ENCODE assay signal across 17 cellular contexts in genomic region chr15:36921484-36922091, GRCh38.
"Had no signal": no experiment of that assay in that cellular context is flagged by ENCODE, and none has a peak within 500 bp of the region (broad histone marks: within the 10 kb centered on the region; RNA-seq: fewer than 3 reads in every experiment).

No MANE protein-coding gene starts in this region.

- H3K27me3 ChIP-seq: colonic mucosa, gastroesophageal sphincter, hepatocyte, thyroid gland had no signal

- H3K4me3 Mint-ChIP-seq: activated CD4-positive, alpha-beta memory T cell treated with anti-CD3 and anti-CD28 coated beads for 36 hours; activated naive CD8-positive, alpha-beta T cell treated with anti-CD3 and anti-CD28 coated beads for 36 hours; activated T-cell treated with anti-CD3 and anti-CD28 coated beads, Interleukin-2, amount 50 U/mL, for 4 hours; natural killer cell had no signal

- ATAC-seq: activated T-cell treated with anti-CD3 and anti-CD28 coated beads, Interleukin-2, amount 50 U/mL, for 4 hours; gastroesophageal sphincter; mucosa of descending colon; natural killer cell; psoas muscle had no signal

- H3K4me1 ChIP-seq: colonic mucosa, psoas muscle, thyroid gland had no signal

- H3K4me1 Mint-ChIP-seq: activated naive CD8-positive, alpha-beta T cell treated with anti-CD3 and anti-CD28 coated beads for 36 hours; natural killer cell had no signal

- H3K27ac ChIP-seq: colonic mucosa, gastroesophageal sphincter, hepatocyte, psoas muscle, skin epidermis, thyroid gland had no signal

- DNase-seq: activated CD4-positive, alpha-beta memory T cell treated with anti-CD3 and anti-CD28 coated beads for 36 hours; activated CD4-positive, alpha-beta T cell treated with anti-CD3 and anti-CD28 coated beads for 1 hour; activated effector memory CD4-positive, alpha-beta T cell treated with anti-CD3 and anti-CD28 coated beads, Interleukin-2, amount 50 U/mL, for 16 hours; activated naive CD8-positive, alpha-beta T cell treated with anti-CD3 and anti-CD28 coated beads for 36 hours; activated T-cell treated with anti-CD3 and anti-CD28 coated beads, Interleukin-2, amount 50 U/mL, for 4 hours; anterior cingulate cortex; colonic mucosa; effector CD4-positive, alpha-beta T cell; mucosa of descending colon; natural killer cell; occipital lobe; psoas muscle; T1000; thyroid gland had no signal

- H3K9me3 Mint-ChIP-seq: activated CD4-positive, alpha-beta memory T cell treated with anti-CD3 and anti-CD28 coated beads for 36 hours; activated naive CD8-positive, alpha-beta T cell treated with anti-CD3 and anti-CD28 coated beads for 36 hours; activated T-cell treated with anti-CD3 and anti-CD28 coated beads, Interleukin-2, amount 50 U/mL, for 4 hours had no signal

- H3K27me3 Mint-ChIP-seq: activated CD4-positive, alpha-beta memory T cell treated with anti-CD3 and anti-CD28 coated beads for 36 hours had no signal

- H3K36me3 Mint-ChIP-seq: activated CD4-positive, alpha-beta memory T cell treated with anti-CD3 and anti-CD28 coated beads for 36 hours; activated naive CD8-positive, alpha-beta T cell treated with anti-CD3 and anti-CD28 coated beads for 36 hours; natural killer cell had no signal

- H3K27ac Mint-ChIP-seq: activated CD4-positive, alpha-beta memory T cell treated with anti-CD3 and anti-CD28 coated beads for 36 hours; activated naive CD8-positive, alpha-beta T cell treated with anti-CD3 and anti-CD28 coated beads for 36 hours; natural killer cell had no signal

- H3K9me3 ChIP-seq: colonic mucosa, gastroesophageal sphincter, mucosa of descending colon, psoas muscle, thyroid gland had no signal

- H3K4me3 ChIP-seq: colonic mucosa, gastroesophageal sphincter, hepatocyte, mucosa of descending colon, psoas muscle, skin epidermis, thyroid gland had no signal

- H3K36me3 ChIP-seq: colonic mucosa, thyroid gland had no signal
